In genomic region chr19:44648536-44649370, GRCh38 we compare ENCODE assay signal across 12 cellular contexts. TPM values are rescaled to one million over a fixed set of nuclear protein-coding genes. Genes with fewer than 3 reads are reported as not detected.
DNase-seq lines count a peak whose midpoint lies in the region; ATAC-seq, FAIRE-seq and TF ChIP-seq lines count a peak whose summit lies in the region.
"Had no signal": no experiment of that assay in that cellular context is flagged by ENCODE, and none has a peak within 500 bp of the region (broad histone marks: within the 10 kb centered on the region; RNA-seq: fewer than 3 reads in every experiment).

No MANE protein-coding gene starts in this region.

- H3K9me3 ChIP-seq in kidney (ENCODE audit: control insufficient read depth in 1 of 2, low read length in 2 of 2) (no peaks in the 10 kb centered on the region), transverse colon (no peaks in the 10 kb centered on the region)

- peaks cover 0 to 21% (median 0%) of the 10 kb centered on the region in 3 donors for H3K36me3 Mint-ChIP-seq in naive thymus-derived CD8-positive, alpha-beta T cell

- H3K4me1 Mint-ChIP-seq in naive thymus-derived CD8-positive, alpha-beta T cell, result peaks cover 0 to 6% (median 3%) of the 10 kb centered on the region in 4 donors

- TF ChIP-seq CTCF in choroid plexus epithelial cell (conservative IDR thresholded peaks at IDR 0.05; ENCODE audit: low read depth, low read length) (no peak), kidney (IDR thresholded peaks at IDR 0.05; ENCODE audit: borderline replicate concordance, extremely low read depth, insufficient read depth) (no peak), transverse colon (IDR thresholded peaks at IDR 0.05) (no peak)

- no peak overlapping the region for H3K4me3 ChIP-seq in choroid plexus epithelial cell (ENCODE audit: low read depth, low read length)
- no peak overlapping the region for H3K4me3 ChIP-seq in kidney (ENCODE audit: low read length in 2 of 2)
- H3K4me3 ChIP-seq in transverse colon, result no peak overlapping the region

- intact Hi-C loops in kidney (cut with DNase I) (no loop called here), transverse colon (cut with DNase I; ENCODE audit: low total_unique reads) (no loop called here)

- TF ChIP-seq POLR2A in transverse colon (IDR thresholded peaks at IDR 0.05), result no peak

- in situ Hi-C loops in transverse colon (cut with MboI; ENCODE audit: low pct_ligation_motif_present in 1 of 4, low pct_unique_long_range_greater_than_20kb in 1 of 4, low sequenced_read_pairs in 3 of 4), result no loop called here

- peaks cover 0 to 13% (median 3%) of the 10 kb centered on the region in 5 donors for H3K27me3 Mint-ChIP-seq in naive thymus-derived CD8-positive, alpha-beta T cell

- H3K9me3 Mint-ChIP-seq in naive thymus-derived CD8-positive, alpha-beta T cell, result no peaks in the 10 kb centered on the region

- H3K4me1 ChIP-seq in kidney (ENCODE audit: control insufficient read depth in 1 of 2, insufficient read depth in 1 of 2, low read depth in 1 of 2, low read length in 2 of 2) (peaks cover 13 to 15% of the 10 kb centered on the region in 2 donors), transverse colon (peaks cover 0 to 18% (median 3%) of the 10 kb centered on the region in 4 donors)

- ATAC-seq in GM19452 (IDR thresholded peaks at IDR 0.05; ENCODE audit: unreplicated experiment), result no peak
- ATAC-seq in naive thymus-derived CD8-positive, alpha-beta T cell, result no peak

- H3K36me3 ChIP-seq in kidney (ENCODE audit: control insufficient read depth in 1 of 2, insufficient read depth in 2 of 2, low read length in 2 of 2) (peaks cover 22 to 23% of the 10 kb centered on the region in 2 donors), transverse colon (peaks cover 0 to 20% (median 8%) of the 10 kb centered on the region in 4 donors)

- no peaks in the 10 kb centered on the region for H3K27me3 ChIP-seq in transverse colon

- no peak for TF ChIP-seq EP300 in transverse colon (IDR thresholded peaks at IDR 0.05; ENCODE audit: low read depth)

- H3K27ac Mint-ChIP-seq in naive thymus-derived CD8-positive, alpha-beta T cell, result peak overlapping the region in 2 of 10 donors; percentile 47 to 82

- 63 to 78% methylated on average over 1 to 4 of the region's 4 CpGs for WGBS in transverse colon (ENCODE audit: low coverage in 1 of 2), 2 donors

- H3K27ac ChIP-seq in kidney (ENCODE audit: low read depth in 2 of 2, low read length in 2 of 2) (peak overlapping the region in 1 of 2 donors; percentile 52), transverse colon (peak overlapping the region in 3 of 4 donors; percentile 9 to 34 (median 10))
- H3K27ac ChIP-seq: VCaP had no signal

- H3K9ac ChIP-seq in kidney (ENCODE audit: low read length in 2 of 2), result no peak overlapping the region

- FAIRE-seq in kidney (lab: Jason Lieb, UNC) (peak; percentile 44), urothelium cell line (lab: Jason Lieb, UNC) (no peak)
- FAIRE-seq: H1 had no signal

- peak; percentile 95 for DNase-seq in LHCN-M2 (ENCODE audit: low read depth)
- DNase-seq in choroid plexus epithelial cell (ENCODE audit: low read depth), result peak; percentile 72
- no peak for DNase-seq in kidney
- DNase-seq in transverse colon, result no peak
- no peak for DNase-seq in urothelium cell line (ENCODE audit: low spot score)
- no peak for DNase-seq in naive thymus-derived CD8-positive, alpha-beta T cell
- DNase-seq: activated effector memory CD4-positive, alpha-beta T cell treated with Interleukin-2 at 50 U/mL for 16 hours had no signal

- no peak overlapping the region for H3K4me3 Mint-ChIP-seq in naive thymus-derived CD8-positive, alpha-beta T cell

- POLR2A ChIA-PET in naive thymus-derived CD8-positive, alpha-beta T cell (lab: Charles Lee), result interaction anchor here (0.7 kb wide), 1 partner anchor 767 kb away, joined by 6 read pairs; no protein-coding TSS in a partner anchor

RNA-seq across cellular contexts. Expression of gene PVR, which starts 5.0 kb away (rescaled TPM):
- total RNA-seq in LHCN-M2 (2014; rRNA removed), result 52.1 and 54.3 TPM in 2 replicates
- 31.6 TPM for polyA plus RNA-seq in LHCN-M2 (2012)
- total RNA-seq in kidney, result 36.4 TPM
- 20.7 TPM for polyA plus RNA-seq in kidney (ENCODE audit: insufficient read depth, low read depth, low replicate concordance)
- 10 to 100 TPM; 26.2 to 49.0 (median 33.3) TPM for total RNA-seq in transverse colon
- total RNA-seq in naive thymus-derived CD8-positive, alpha-beta T cell, result 1 to 10 TPM; 3.7 to 3.8 TPM
- polyA plus RNA-seq in naive thymus-derived CD8-positive, alpha-beta T cell, result 1 to 10 TPM in 1 of 3 donors, under 1 TPM in 2; 0.11 to 1.4 (median 0.37) TPM

RNA-seq across cellular contexts. Expression of gene CEACAM19, which starts 22.5 kb away (rescaled TPM):
- total RNA-seq in LHCN-M2 (2014; rRNA removed), result 0.06 and 0.13 TPM in 2 replicates
- 0.68 TPM for polyA plus RNA-seq in LHCN-M2 (2012)
- 5.1 TPM for total RNA-seq in kidney
- 5.5 TPM for polyA plus RNA-seq in kidney (ENCODE audit: insufficient read depth, low read depth, low replicate concordance)
- 10 to 100 TPM in 2 of 4 donors, 1 to 10 TPM in 2; 3.8 to 19.1 (median 9.9) TPM for total RNA-seq in transverse colon
- 1 to 10 TPM; 1.9 to 3.6 TPM for total RNA-seq in naive thymus-derived CD8-positive, alpha-beta T cell
- under 1 TPM in 1 of 3 donors, not detected in 2; 0.14 TPM for polyA plus RNA-seq in naive thymus-derived CD8-positive, alpha-beta T cell

RNA-seq across cellular contexts. Expression of gene IGSF23, which starts 35.4 kb away (rescaled TPM):
- not detected in 2 replicates for total RNA-seq in LHCN-M2 (2014; rRNA removed)
- polyA plus RNA-seq in LHCN-M2 (2012), result not detected
- total RNA-seq in kidney, result not detected
- not detected for polyA plus RNA-seq in kidney (ENCODE audit: insufficient read depth, low read depth, low replicate concordance)
- total RNA-seq in transverse colon, result not detected
- total RNA-seq in naive thymus-derived CD8-positive, alpha-beta T cell, result not detected
- polyA plus RNA-seq in naive thymus-derived CD8-positive, alpha-beta T cell, result not detected
- total RNA-seq: Daoy, H1 had no signal
- polyA plus RNA-seq: H1 had no signal

RNA-seq across cellular contexts. Expression of gene CEACAM16, which starts 50.2 kb away (rescaled TPM):
- total RNA-seq in LHCN-M2 (2014; rRNA removed) (not detected in 2 replicates), kidney (not detected), transverse colon (not detected)
- polyA plus RNA-seq in LHCN-M2 (2012), result not detected
- not detected for polyA plus RNA-seq in kidney (ENCODE audit: insufficient read depth, low read depth, low replicate concordance)
- total RNA-seq in naive thymus-derived CD8-positive, alpha-beta T cell, result not detected
- polyA plus RNA-seq in naive thymus-derived CD8-positive, alpha-beta T cell, result not detected
- total RNA-seq: Daoy, H1, kidney epithelial cell had no signal
- polyA plus RNA-seq: H1 had no signal

Comparison
In these comparisons a context has a peak if more than half of its experiments do, and no peak if none do; other contexts are left out.
1. DNase-seq: peak in LHCN-M2 (single experiment) and choroid plexus epithelial cell (single experiment); none in kidney (single experiment), transverse colon (single experiment), urothelium cell line (single experiment) and naive thymus-derived CD8-positive, alpha-beta T cell (0 of 10).